In the genomic region with DNA sequence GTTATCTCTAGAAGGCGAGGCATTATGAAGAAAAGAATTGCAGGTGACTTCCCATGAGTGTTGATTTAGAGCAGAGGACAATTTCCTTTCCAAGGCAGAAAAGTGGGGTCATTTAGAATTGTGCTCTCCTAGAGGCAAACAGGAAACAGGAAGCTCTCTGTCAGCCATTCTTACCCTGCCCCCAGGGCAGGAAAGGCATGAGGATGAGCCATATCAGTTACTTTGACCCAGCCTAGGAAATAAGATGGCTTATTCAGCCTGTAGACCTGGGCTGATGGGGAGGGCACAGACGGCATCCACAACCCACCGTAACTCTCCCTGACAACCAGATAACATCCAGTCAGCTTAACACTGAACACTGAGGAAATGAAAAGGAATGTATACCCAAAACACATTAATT, we compare ENCODE assay signal across 16 cellular contexts.
DNase-seq lines count a peak whose midpoint lies in the region; ATAC-seq and TF ChIP-seq lines count a peak whose summit lies in the region.
"Had no signal": no experiment of that assay in that cellular context is flagged by ENCODE, and none has a peak within 500 bp of the region (broad histone marks: within the 10 kb centered on the region; RNA-seq: fewer than 3 reads in every experiment).

No MANE protein-coding gene starts in this region.

- CTCF ChIA-PET in SK-N-SH (lab: Yijun Ruan, JAX) = interaction anchor here (1.0 to 1.5 kb wide), 2 partner anchors 9 to 15 kb away, joined by 3 read pairs; no protein-coding TSS in a partner anchor

- H3K79me2 ChIP-seq in SK-N-SH (ENCODE audit: insufficient read depth) (no peaks in the 10 kb centered on the region), smooth muscle cell (ENCODE audit: low read depth) (no peaks in the 10 kb centered on the region)

- no peak for TF ChIP-seq RAD21 in SK-N-SH (IDR thresholded peaks at IDR 0.05; ENCODE audit: low read length)

- no peak overlapping the region for H3K4me3 ChIP-seq in SK-N-SH (ENCODE audit: low read depth in 2 of 2, low read length in 1 of 2)
- H3K4me3 ChIP-seq in smooth muscle cell = no peak overlapping the region
- H3K4me3 ChIP-seq: skin epidermis, thyroid gland had no signal

- ATAC-seq in SK-N-SH treated with all-trans-retinoic acid at 6 μM for 48 hours (no peak), foreskin keratinocyte (peak; percentile 68)
- ATAC-seq in naive thymus-derived CD8-positive, alpha-beta T cell = no peak
- ATAC-seq: natural killer cell had no signal

- H3K4me1 Mint-ChIP-seq in naive thymus-derived CD8-positive, alpha-beta T cell = no peaks in the 10 kb centered on the region
- H3K4me1 Mint-ChIP-seq: natural killer cell had no signal

- H3K36me3 Mint-ChIP-seq in naive thymus-derived CD8-positive, alpha-beta T cell = no peaks in the 10 kb centered on the region
- H3K36me3 Mint-ChIP-seq: natural killer cell had no signal

- H2AFZ ChIP-seq in SK-N-SH (ENCODE audit: low read depth) (no peak overlapping the region), smooth muscle cell (ENCODE audit: low read depth) (peak overlapping the region; percentile 44)

- DNase-seq in SK-N-SH = peak; percentile 17
- peak; percentile 6 to 29 for DNase-seq in foreskin keratinocyte
- no peak for DNase-seq in smooth muscle cell (lab: John Stamatoyannopoulos, UW; ENCODE audit: unreplicated experiment)
- no peak for DNase-seq in naive thymus-derived CD8-positive, alpha-beta T cell
- no peak for DNase-seq in head of caudate nucleus
- no peak for DNase-seq in 8988T
- DNase-seq: activated CD4-positive, alpha-beta T cell treated with anti-CD3 and anti-CD28 coated beads, Interleukin-2, amount 50 U/mL, for 48 hours; activated gamma-delta T cell; DMS79; MM.1S; natural killer cell; thyroid gland had no signal

- H3K9me3 Mint-ChIP-seq in naive thymus-derived CD8-positive, alpha-beta T cell = peaks cover 0 to 9% (median 2%) of the 10 kb centered on the region in 9 donors

- H3F3A ChIP-seq in SK-N-SH (replicated peaks; ENCODE audit: insufficient read depth) = no peaks in the 10 kb centered on the region
- H3F3A ChIP-seq in smooth muscle cell (ENCODE audit: low read depth) = peaks cover 8% of the 10 kb centered on the region

- WGBS in SK-N-SH (ENCODE audit: low lambda C conversion rate) = 68% methylated on average over 3 of the region's 3 CpGs
- 61% methylated on average over 3 of the region's 3 CpGs for WGBS in smooth muscle cell (ENCODE audit: low lambda C conversion rate)

- H4K20me1 ChIP-seq in SK-N-SH (ENCODE audit: insufficient read depth) (no peaks in the 10 kb centered on the region), smooth muscle cell (ENCODE audit: low read depth) (no peaks in the 10 kb centered on the region)

- H3K9me3 ChIP-seq in SK-N-SH (no peaks in the 10 kb centered on the region), smooth muscle cell (replicated peaks; ENCODE audit: low read depth) (no peaks in the 10 kb centered on the region)
- H3K9me3 ChIP-seq: thyroid gland had no signal

- no peaks in the 10 kb centered on the region for H3K36me3 ChIP-seq in SK-N-SH (replicated peaks in 1 of 2; ENCODE audit: control insufficient read depth in 1 of 2, insufficient read depth in 2 of 2, low read length in 1 of 2)
- no peaks in the 10 kb centered on the region for H3K36me3 ChIP-seq in smooth muscle cell (ENCODE audit: low read depth)
- H3K36me3 ChIP-seq: thyroid gland had no signal

- TF ChIP-seq CTCF in SK-N-SH (IDR thresholded peaks at IDR 0.05) (no peak), foreskin keratinocyte (conservative IDR thresholded peaks at IDR 0.05) (no peak), smooth muscle cell (IDR thresholded peaks at IDR 0.05; ENCODE audit: borderline replicate concordance, insufficient read depth, poor library complexity, severe bottlenecking) (no peak)

- H3K27me3 ChIP-seq in SK-N-SH (ENCODE audit: insufficient read depth) (no peaks in the 10 kb centered on the region), foreskin keratinocyte (no peaks in the 10 kb centered on the region), smooth muscle cell (ENCODE audit: low read depth) (no peaks in the 10 kb centered on the region)
- H3K27me3 ChIP-seq: thyroid gland had no signal

- H3K9ac ChIP-seq in SK-N-SH (no peak overlapping the region), smooth muscle cell (ENCODE audit: low read depth) (no peak overlapping the region)

- H3K27ac Mint-ChIP-seq in naive thymus-derived CD8-positive, alpha-beta T cell = no peak overlapping the region
- H3K27ac Mint-ChIP-seq: natural killer cell had no signal

- no peak overlapping the region for H3K27ac ChIP-seq in SK-N-SH (ENCODE audit: low read depth in 2 of 2, low read length in 1 of 2)
- no peak overlapping the region for H3K27ac ChIP-seq in foreskin keratinocyte
- H3K27ac ChIP-seq in smooth muscle cell (ENCODE audit: low read depth) = no peak overlapping the region
- H3K27ac ChIP-seq: epithelial cell of prostate, skin epidermis, thyroid gland had no signal

- no peak overlapping the region for H3K4me3 Mint-ChIP-seq in naive thymus-derived CD8-positive, alpha-beta T cell
- H3K4me3 Mint-ChIP-seq: natural killer cell had no signal

- POLR2A ChIA-PET in SK-N-SH (lab: Yijun Ruan, JAX) = no interaction called here
- POLR2A ChIA-PET in naive thymus-derived CD8-positive, alpha-beta T cell (lab: Charles Lee) = no interaction called here

- TF ChIP-seq EP300 in SK-N-SH (IDR thresholded peaks at IDR 0.05; ENCODE audit: borderline replicate concordance in 1 of 2, low read depth in 1 of 2, low read length in 1 of 2) = no peak

- peaks cover 4 to 14% (median 13%) of the 10 kb centered on the region in 5 donors for H3K27me3 Mint-ChIP-seq in naive thymus-derived CD8-positive, alpha-beta T cell

- H3K4me1 ChIP-seq in SK-N-SH (ENCODE audit: control insufficient read depth in 1 of 2, insufficient read depth in 2 of 2, low read depth in 1 of 2, low read length in 1 of 2) = peaks cover 0 to 3% of the 10 kb centered on the region in 2 experiments; a peak in 1 of 4 replicates
- no peaks in the 10 kb centered on the region for H3K4me1 ChIP-seq in foreskin keratinocyte
- peaks cover 9% of the 10 kb centered on the region for H3K4me1 ChIP-seq in smooth muscle cell (ENCODE audit: low read depth)
- H3K4me1 ChIP-seq: thyroid gland had no signal

- H3K9me2 ChIP-seq in SK-N-SH = no peaks in the 10 kb centered on the region

- no peak overlapping the region for H3K4me2 ChIP-seq in SK-N-SH
- H3K4me2 ChIP-seq in smooth muscle cell = no peak overlapping the region

- intact Hi-C loops in head of caudate nucleus (cut with DNase I) = no loop called here

TF ChIP-seq in SK-N-SH, 30 proteins besides CTCF, POLR2A, EP300 and RAD21 (continues in another document):
- TF ChIP-seq NFIC (IDR thresholded peaks at IDR 0.05; ENCODE audit: borderline replicate concordance) (no peak), ELF1 (IDR thresholded peaks at IDR 0.05) (no peak), FOSL2 (IDR thresholded peaks at IDR 0.05; ENCODE audit: borderline replicate concordance, low read depth) (no peak), YY1 (IDR thresholded peaks at IDR 0.05; ENCODE audit: low read depth) (no peak)

TF ChIP-seq in SK-N-SH treated with all-trans-retinoic acid at 6 μM for 48 hours, 23 proteins besides CTCF, POLR2A, EP300 and RAD21:
- TF ChIP-seq ZNF565 (CRISPR knock-in tag; conservative IDR thresholded peaks at IDR 0.05; ENCODE audit: low read depth) (no peak), ZNF8 (CRISPR knock-in tag; IDR thresholded peaks at IDR 0.05) (no peak)
- TF ChIP-seq, protein P1, sequence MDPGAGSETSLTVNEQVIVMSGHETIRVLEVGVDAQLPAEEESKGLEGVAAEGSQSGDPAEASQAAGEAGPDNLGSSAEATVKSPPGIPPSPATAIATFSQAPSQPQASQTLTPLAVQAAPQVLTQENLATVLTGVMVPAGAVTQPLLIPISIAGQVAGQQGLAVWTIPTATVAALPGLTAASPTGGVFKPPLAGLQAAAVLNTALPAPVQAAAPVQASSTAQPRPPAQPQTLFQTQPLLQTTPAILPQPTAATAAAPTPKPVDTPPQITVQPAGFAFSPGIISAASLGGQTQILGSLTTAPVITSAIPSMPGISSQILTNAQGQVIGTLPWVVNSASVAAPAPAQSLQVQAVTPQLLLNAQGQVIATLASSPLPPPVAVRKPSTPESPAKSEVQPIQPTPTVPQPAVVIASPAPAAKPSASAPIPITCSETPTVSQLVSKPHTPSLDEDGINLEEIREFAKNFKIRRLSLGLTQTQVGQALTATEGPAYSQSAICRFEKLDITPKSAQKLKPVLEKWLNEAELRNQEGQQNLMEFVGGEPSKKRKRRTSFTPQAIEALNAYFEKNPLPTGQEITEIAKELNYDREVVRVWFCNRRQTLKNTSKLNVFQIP (CRISPR knock-in tag; IDR thresholded peaks at IDR 0.05; ENCODE audit: borderline replicate concordance, low read depth) = no peak

TF ChIP-seq in PFSK-1, 5 proteins besides CTCF, POLR2A, EP300 and RAD21 (continues in another document):
- TF ChIP-seq, protein P2, sequence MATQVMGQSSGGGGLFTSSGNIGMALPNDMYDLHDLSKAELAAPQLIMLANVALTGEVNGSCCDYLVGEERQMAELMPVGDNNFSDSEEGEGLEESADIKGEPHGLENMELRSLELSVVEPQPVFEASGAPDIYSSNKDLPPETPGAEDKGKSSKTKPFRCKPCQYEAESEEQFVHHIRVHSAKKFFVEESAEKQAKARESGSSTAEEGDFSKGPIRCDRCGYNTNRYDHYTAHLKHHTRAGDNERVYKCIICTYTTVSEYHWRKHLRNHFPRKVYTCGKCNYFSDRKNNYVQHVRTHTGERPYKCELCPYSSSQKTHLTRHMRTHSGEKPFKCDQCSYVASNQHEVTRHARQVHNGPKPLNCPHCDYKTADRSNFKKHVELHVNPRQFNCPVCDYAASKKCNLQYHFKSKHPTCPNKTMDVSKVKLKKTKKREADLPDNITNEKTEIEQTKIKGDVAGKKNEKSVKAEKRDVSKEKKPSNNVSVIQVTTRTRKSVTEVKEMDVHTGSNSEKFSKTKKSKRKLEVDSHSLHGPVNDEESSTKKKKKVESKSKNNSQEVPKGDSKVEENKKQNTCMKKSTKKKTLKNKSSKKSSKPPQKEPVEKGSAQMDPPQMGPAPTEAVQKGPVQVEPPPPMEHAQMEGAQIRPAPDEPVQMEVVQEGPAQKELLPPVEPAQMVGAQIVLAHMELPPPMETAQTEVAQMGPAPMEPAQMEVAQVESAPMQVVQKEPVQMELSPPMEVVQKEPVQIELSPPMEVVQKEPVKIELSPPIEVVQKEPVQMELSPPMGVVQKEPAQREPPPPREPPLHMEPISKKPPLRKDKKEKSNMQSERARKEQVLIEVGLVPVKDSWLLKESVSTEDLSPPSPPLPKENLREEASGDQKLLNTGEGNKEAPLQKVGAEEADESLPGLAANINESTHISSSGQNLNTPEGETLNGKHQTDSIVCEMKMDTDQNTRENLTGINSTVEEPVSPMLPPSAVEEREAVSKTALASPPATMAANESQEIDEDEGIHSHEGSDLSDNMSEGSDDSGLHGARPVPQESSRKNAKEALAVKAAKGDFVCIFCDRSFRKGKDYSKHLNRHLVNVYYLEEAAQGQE (IDR thresholded peaks at IDR 0.05; ENCODE audit: insufficient read depth in 1 of 2, low read depth in 2 of 2, low read length in 2 of 2) = no peak
- no peak for TF ChIP-seq FOXP2 (optimal IDR thresholded peaks at IDR 0.05; ENCODE audit: borderline replicate concordance, extremely low read depth, extremely low read length, insufficient read depth)
- peak; percentile 39; the same call in 1 of the 2 replicates for TF ChIP-seq TAF1 (IDR thresholded peaks at IDR 0.05; ENCODE audit: borderline replicate concordance, insufficient read depth, low read length)
- TF ChIP-seq SIN3A (IDR thresholded peaks at IDR 0.05; ENCODE audit: borderline replicate concordance, insufficient read depth, low read length) = no peak

Comparison
In these comparisons a context has a peak if more than half of its experiments do, and no peak if none do; other contexts are left out.
1. DNase-seq: peak in SK-N-SH (single experiment) and foreskin keratinocyte (2 of 2); none in smooth muscle cell (single experiment), naive thymus-derived CD8-positive, alpha-beta T cell (0 of 10), head of caudate nucleus (0 of 42) and 8988T (single experiment).